27 cellular contexts compared by ENCODE assay signal in the genomic region with DNA sequence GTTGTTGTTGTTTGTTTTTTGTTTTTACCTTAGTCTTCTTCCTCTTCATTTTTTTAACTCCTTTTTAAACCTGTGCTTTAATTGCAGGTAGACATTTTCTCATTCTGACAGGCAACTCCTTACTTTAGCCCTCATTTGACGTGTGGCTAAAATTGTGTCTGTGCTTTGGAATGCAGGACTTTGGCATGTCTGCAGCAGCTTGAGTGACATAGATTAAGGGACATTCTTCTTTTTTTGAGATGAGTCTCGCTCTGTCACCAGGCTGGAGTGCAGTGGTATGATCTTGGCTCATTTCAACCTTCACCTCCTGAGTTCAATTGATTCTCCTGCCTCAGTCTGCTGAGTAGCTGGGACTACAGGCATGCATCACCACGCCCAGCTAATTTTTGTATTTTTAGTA.
"Had no signal": no experiment of that assay in that cellular context is flagged by ENCODE, and none has a peak within 500 bp of the region (broad histone marks: within the 10 kb centered on the region; RNA-seq: fewer than 3 reads in every experiment).

No MANE protein-coding gene starts in this region.

- H3K36me3 Mint-ChIP-seq: stimulated activated effector memory CD8-positive, alpha-beta T cell treated with anti-CD3 and anti-CD28 coated beads, Interleukin-12 subunit alpha, Interleukin-12 subunit beta, amount 100 ng/mL, for 72 hours; stimulated activated memory B cell treated with anti-CD40 and anti-IgM and Interleukin-4, amounts not matched to agents 10 μg/mL and 1 μg/mL and 100 μg/mL, for 72 hours; stimulated activated naive B cell treated with anti-CD40 and anti-IgM and Interleukin-4, amounts not matched to agents 10 μg/mL and 1 μg/mL and 100 μg/mL, for 72 hours had no signal

- H3K9me3 Mint-ChIP-seq: stimulated activated memory B cell treated with anti-CD40 and anti-IgM and Interleukin-4, amounts not matched to agents 10 μg/mL and 1 μg/mL and 100 μg/mL, for 72 hours; stimulated activated naive CD8-positive, alpha-beta T cell treated with anti-CD3 and anti-CD28 coated beads, Interleukin-15, Interleukin-2, amounts not matched to agents 100 ng/mL and 50 ng/mL, for 24 hours had no signal

- H3K4me1 ChIP-seq: suprapubic skin, thyroid gland, transverse colon, upper lobe of right lung, uterus had no signal

- H3K9me3 ChIP-seq: testis, thyroid gland, transverse colon, upper lobe of left lung, upper lobe of right lung, uterus, vagina had no signal

- H3K27ac ChIP-seq: stomach, suprapubic skin, testis, thoracic aorta, thyroid gland, tibial artery, tibial nerve, transverse colon, upper lobe of left lung, upper lobe of right lung, uterus, vagina had no signal

- H3K27me3 Mint-ChIP-seq: stimulated activated memory B cell treated with anti-CD40 and anti-IgM and Interleukin-4, amounts not matched to agents 10 μg/mL and 1 μg/mL and 100 μg/mL, for 72 hours; stimulated activated naive B cell treated with anti-CD40 and anti-IgM and Interleukin-4, amounts not matched to agents 10 μg/mL and 1 μg/mL and 100 μg/mL, for 72 hours; stimulated activated naive CD8-positive, alpha-beta T cell treated with anti-CD3 and anti-CD28 coated beads, Interleukin-15, amount 100 ng/mL, for 72 hours; stimulated activated naive CD8-positive, alpha-beta T cell treated with anti-CD3 and anti-CD28 coated beads, Interleukin-15, Interleukin-2, amounts not matched to agents 100 ng/mL and 50 ng/mL, for 24 hours had no signal

- H3K4me1 Mint-ChIP-seq: stimulated activated effector memory CD8-positive, alpha-beta T cell treated with anti-CD3 and anti-CD28 coated beads, Interleukin-12 subunit alpha, Interleukin-12 subunit beta, amount 100 ng/mL, for 72 hours; stimulated activated memory B cell treated with anti-CD40 and anti-IgM and Interleukin-4, amounts not matched to agents 10 μg/mL and 1 μg/mL and 100 μg/mL, for 72 hours; stimulated activated naive B cell treated with anti-CD40 and anti-IgM and Interleukin-4, amounts not matched to agents 10 μg/mL and 1 μg/mL and 100 μg/mL, for 72 hours; stimulated activated naive CD8-positive, alpha-beta T cell treated with anti-CD3 and anti-CD28 coated beads, Interleukin-15, amount 100 ng/mL, for 72 hours had no signal

- H3K36me3 ChIP-seq: stomach, suprapubic skin, thoracic aorta, thyroid gland, tibial artery, tibial nerve, transverse colon, upper lobe of left lung, upper lobe of right lung, uterus, vagina had no signal

- H3K4me3 ChIP-seq: stomach, suprapubic skin, testis, thoracic aorta, thyroid gland, tibial artery, tibial nerve, transverse colon, upper lobe of left lung, upper lobe of right lung, uterus, vagina had no signal

- DNase-seq: stimulated activated CD4-positive, alpha-beta T cell treated with anti-CD3 and anti-CD28 coated beads, Interleukin-2, amount 100 ng/mL, for 24 hours; stimulated activated CD4-positive, alpha-beta T cell treated with anti-CD3 and anti-CD28 coated beads, Interleukin-2, amount 100 ng/mL, for 48 hours; stimulated activated CD4-positive, alpha-beta T cell treated with anti-CD3 and anti-CD28 coated beads, Interleukin-4, amount 100 ng/mL, for 1 hour; stimulated activated CD4-positive, alpha-beta T cell treated with anti-CD3 and anti-CD28 coated beads, Interleukin-4, amount 100 ng/mL, for 24 hours; stimulated activated CD4-positive, alpha-beta T cell treated with anti-CD3 and anti-CD28 coated beads, Interleukin-4, amount 100 ng/mL, for 4 hours; stimulated activated CD8-positive, alpha-beta memory T cell treated with anti-CD3 and anti-CD28 coated beads, Interleukin-4, amount 100 ng/mL, for 48 hours; stimulated activated naive B cell treated with anti-CD40 and anti-IgM and Interleukin-4, amounts not matched to agents 10 μg/mL and 1 μg/mL and 100 μg/mL, for 72 hours; stimulated activated naive CD4-positive, alpha-beta T cell; stimulated activated naive CD4-positive, alpha-beta T cell treated with Interleukin-2 at 50 U/mL for 16 hours; stimulated activated naive CD8-positive, alpha-beta T cell treated with anti-CD3 and anti-CD28 coated beads, Interleukin-15, amount 100 ng/mL, for 72 hours; stimulated activated naive CD8-positive, alpha-beta T cell treated with anti-CD3 and anti-CD28 coated beads, Interleukin-15, Interleukin-2, amounts not matched to agents 100 U/mL and 50 U/mL, for 24 hours; stomach; substantia nigra; testis; thyroid gland; tibial artery; transverse colon; upper lobe of left lung; upper lobe of right lung; uterus had no signal

- H3K27me3 ChIP-seq: stomach, suprapubic skin, testis, thyroid gland, tibial artery, tibial nerve, transverse colon, upper lobe of left lung, upper lobe of right lung, uterus, vagina had no signal

- H3K27ac Mint-ChIP-seq: stimulated activated effector memory CD8-positive, alpha-beta T cell treated with anti-CD3 and anti-CD28 coated beads, Interleukin-12 subunit alpha, Interleukin-12 subunit beta, amount 100 ng/mL, for 72 hours; stimulated activated memory B cell treated with anti-CD40 and anti-IgM and Interleukin-4, amounts not matched to agents 10 μg/mL and 1 μg/mL and 100 μg/mL, for 72 hours; stimulated activated naive B cell treated with anti-CD40 and anti-IgM and Interleukin-4, amounts not matched to agents 10 μg/mL and 1 μg/mL and 100 μg/mL, for 72 hours; stimulated activated naive CD8-positive, alpha-beta T cell treated with anti-CD3 and anti-CD28 coated beads, Interleukin-15, amount 100 ng/mL, for 72 hours; stimulated activated naive CD8-positive, alpha-beta T cell treated with anti-CD3 and anti-CD28 coated beads, Interleukin-15, Interleukin-2, amounts not matched to agents 100 ng/mL and 50 ng/mL, for 24 hours had no signal

- H3K4me3 Mint-ChIP-seq: stimulated activated effector memory CD8-positive, alpha-beta T cell treated with anti-CD3 and anti-CD28 coated beads, Interleukin-12 subunit alpha, Interleukin-12 subunit beta, amount 100 ng/mL, for 72 hours; stimulated activated memory B cell treated with anti-CD40 and anti-IgM and Interleukin-4, amounts not matched to agents 10 μg/mL and 1 μg/mL and 100 μg/mL, for 72 hours; stimulated activated naive B cell treated with anti-CD40 and anti-IgM and Interleukin-4, amounts not matched to agents 10 μg/mL and 1 μg/mL and 100 μg/mL, for 72 hours; stimulated activated naive CD8-positive, alpha-beta T cell treated with anti-CD3 and anti-CD28 coated beads, Interleukin-15, amount 100 ng/mL, for 72 hours; stimulated activated naive CD8-positive, alpha-beta T cell treated with anti-CD3 and anti-CD28 coated beads, Interleukin-15, Interleukin-2, amounts not matched to agents 100 ng/mL and 50 ng/mL, for 24 hours had no signal
